Comparison of ENCODE assay signal across 22 cellular contexts in genomic region chr11:62393735-62394134, GRCh38. TPM values are rescaled to one million over a fixed set of nuclear protein-coding genes. Genes with fewer than 3 reads are reported as not detected.
DNase-seq lines count a peak whose midpoint lies in the region; ATAC-seq and TF ChIP-seq lines count a peak whose summit lies in the region.
"Had no signal": no experiment of that assay in that cellular context is flagged by ENCODE, and none has a peak within 500 bp of the region (broad histone marks: within the 10 kb centered on the region; RNA-seq: fewer than 3 reads in every experiment).

No MANE protein-coding gene starts in this region.

- CTCF ChIA-PET in PC-9 (lab: Charles Lee): interaction anchor here (0.5 to 1.3 kb wide), 3 partner anchors 31 to 306 kb away, joined by 4 to 13 read pairs (median 4); no protein-coding TSS in a partner anchor
- CTCF ChIA-PET in Calu3 (lab: Charles Lee): interaction anchor here (1.0 kb wide), 2 partner anchors 167 to 180 kb away, joined by 4 to 6 read pairs; no protein-coding TSS in a partner anchor

- intact Hi-C loops in PC-9 (cut with micrococcal nuclease; ENCODE audit: unreplicated experiment): loop anchor here (5.0 kb wide), 1 partner anchor 394 kb away; the partner anchor contains the start of gene TMEM179B
- intact Hi-C loops in posterior vena cava (cut with DNase I): loop anchor here in 1 of 2 donors (10.0 kb wide), 1 partner anchor 301 kb away; no protein-coding TSS in a partner anchor
- intact Hi-C loops in Calu3 (cut with micrococcal nuclease; ENCODE audit: unreplicated experiment): loop anchor here (2.0 to 5.0 kb wide), 3 partner anchors 39 to 167 kb away; no protein-coding TSS in a partner anchor

- H3K79me2 ChIP-seq in PC-9 (ENCODE audit: low read depth): no peaks in the 10 kb centered on the region

- no peaks in the 10 kb centered on the region for H3K27me3 Mint-ChIP-seq in Calu3 (ENCODE audit: unreplicated experiment)

- peaks cover 29% of the 10 kb centered on the region; the same call in 1 of the 2 replicates for H3F3A ChIP-seq in PC-9 (ENCODE audit: insufficient read depth, low read depth)

- no peaks in the 10 kb centered on the region for H3K36me3 Mint-ChIP-seq in Calu3 (ENCODE audit: insufficient read depth, unreplicated experiment)
- H3K36me3 Mint-ChIP-seq: CD8-positive, alpha-beta memory T cell had no signal

- no peaks in the 10 kb centered on the region for H3K27me3 ChIP-seq in PC-9 (ENCODE audit: insufficient read depth, low read depth)

- POLR2A ChIA-PET in PC-9 (lab: Charles Lee; ENCODE audit: unreplicated experiment): interaction anchor here (0.6 to 0.7 kb wide), 2 partner anchors 247 to 333 kb away, joined by 3 to 6 read pairs; partner anchors contain the start of gene HNRNPUL2

- H3K27ac Mint-ChIP-seq in Calu3 (ENCODE audit: unreplicated experiment): no peak overlapping the region

- H3K36me3 ChIP-seq in PC-9 (ENCODE audit: low read depth): no peaks in the 10 kb centered on the region

- no peak overlapping the region for H3K4me3 ChIP-seq in PC-9
- H3K4me3 ChIP-seq: GM23248 had no signal

- peak; percentile 15 to 64 for DNase-seq in NCI-H524 (lab: John Stamatoyannopoulos, UW)
- no peak for DNase-seq in PC-9
- DNase-seq in posterior vena cava (ENCODE audit: low spot score): peak; percentile 11
- no peak for DNase-seq in activated T-cell treated with anti-CD3 and anti-CD28 coated beads, Interleukin-2, amount 50 U/mL, for 48 hours
- no peak for DNase-seq in NCI-H2081 treated with DMSO at 0.1 percent for 48 hours (lab: John Stamatoyannopoulos, UW)
- DNase-seq in Calu3: no peak
- DNase-seq: C1 segment of cervical spinal cord, DMS153, DND-41, H7, KBM-7, MV-4-11, NCI-H1105, NCI-H446 treated with DMSO at 0.1 percent for 48 hours, SHP77 treated with DMSO at 0.1 percent for 48 hours had no signal

- peaks cover 27% of the 10 kb centered on the region for H3K4me1 ChIP-seq in PC-9 (replicated peaks; ENCODE audit: insufficient read depth)

- H3K9me2 ChIP-seq in PC-9 (ENCODE audit: insufficient read depth): no peaks in the 10 kb centered on the region

- peak overlapping the region; percentile 17; the same call in 1 of the 2 replicates for H3K4me2 ChIP-seq in PC-9

- H3K4me3 Mint-ChIP-seq in Calu3 (ENCODE audit: low read depth, unreplicated experiment): no peak overlapping the region
- H3K4me3 Mint-ChIP-seq: CD8-positive, alpha-beta memory T cell had no signal

- TF ChIP-seq CTCF in PC-9 (conservative IDR thresholded peaks at IDR 0.05) (peak; percentile 32; the same call in 1 of the 2 replicates), Calu3 (IDR thresholded peaks at IDR 0.05; ENCODE audit: unreplicated experiment) (no peak)

- no peaks in the 10 kb centered on the region for H4K20me1 ChIP-seq in PC-9 (ENCODE audit: insufficient read depth)

- ATAC-seq in HG03342 (IDR thresholded peaks at IDR 0.05; ENCODE audit: unreplicated experiment): no peak

- no peak overlapping the region for H3K27ac ChIP-seq in PC-9
- H3K27ac ChIP-seq: GM23248 had no signal

- BruUV-seq in PC-9 (replicated peaks; lab: Mats Ljungman, UMichigan): no TSS peak
- no TSS peak for BruUV-seq in Calu3 (replicated peaks; lab: Mats Ljungman, UMichigan)

- no peaks in the 10 kb centered on the region for H3K9me3 Mint-ChIP-seq in Calu3 (ENCODE audit: low read depth, unreplicated experiment)
- H3K9me3 Mint-ChIP-seq: CD8-positive, alpha-beta memory T cell had no signal

- no peaks in the 10 kb centered on the region for H3K9me3 ChIP-seq in PC-9 (ENCODE audit: insufficient read depth, low read depth)

- H2AFZ ChIP-seq in PC-9: no peak overlapping the region
- H2AFZ ChIP-seq: GM23248 had no signal

- H3K4me1 Mint-ChIP-seq in Calu3 (ENCODE audit: low read depth, unreplicated experiment): no peaks in the 10 kb centered on the region

RNA-seq across cellular contexts. Expression of gene SCGB1A1, which starts 25.1 kb away (rescaled TPM):
- total RNA-seq in PC-9 (2021): not detected in 2 replicates
- total RNA-seq in posterior vena cava: not detected
- not detected in 2 replicates for total RNA-seq in Calu3 (2022)
- total RNA-seq: CD8-positive, alpha-beta memory T cell; GM23248; H7; HT1080; LHCN-M2; MCF 10A; T-helper 1 cell treated with Interleukin-12 subunit alpha and Interleukin-12 subunit beta and Interleukin-4 antibody, amounts not matched to agents 30 ng/mL and 1 ng/mL, for 36 hours had no signal

RNA-seq across cellular contexts. Expression of gene ASRGL1, which starts 56.5 kb away (rescaled TPM):
- total RNA-seq in PC-9 (2021) (6.2 and 8.4 TPM in 2 replicates), posterior vena cava (10 to 100 TPM in 1 of 2 donors, 1 to 10 TPM in 1; 5.5 to 13.3 TPM), Calu3 (2022) (30.3 and 38.7 TPM in 2 replicates)
- total RNA-seq: LHCN-M2 had no signal

Comparison
In these comparisons a context has a peak if more than half of its experiments do, and no peak if none do; other contexts are left out.
1. DNase-seq: peak in NCI-H524 (2 of 2) and posterior vena cava (single experiment); none in PC-9 (0 of 2), activated T-cell treated with anti-CD3 and anti-CD28 coated beads, Interleukin-2, amount 50 U/mL, for 48 hours (0 of 2), NCI-H2081 treated with DMSO at 0.1 percent for 48 hours (single experiment) and Calu3 (single experiment).